Comparison of ENCODE assay signal across 1 cellular context in genomic region chr1:18481190-18481920, GRCh38.
TF ChIP-seq lines count a peak whose summit lies in the region.

No MANE protein-coding gene starts in this region.

TF ChIP-seq in HCT116, 20 proteins besides CTCF, POLR2A, EP300 and RAD21:
- TF ChIP-seq ZBTB33 (IDR thresholded peaks at IDR 0.05; ENCODE audit: extremely low read depth, insufficient replicate concordance, low read length) (no peak), JUND (IDR thresholded peaks at IDR 0.05) (no peak), SIN3A (IDR thresholded peaks at IDR 0.05; ENCODE audit: low read depth) (no peak), ELF1 (IDR thresholded peaks at IDR 0.05; ENCODE audit: borderline replicate concordance, low read depth) (no peak), TCF7L2 (IDR thresholded peaks at IDR 0.05; ENCODE audit: borderline replicate concordance, extremely low read depth, insufficient read depth, insufficient read length) (no peak), FOSL1 (IDR thresholded peaks at IDR 0.05; ENCODE audit: low read depth) (no peak), SRF (IDR thresholded peaks at IDR 0.05; ENCODE audit: low read depth) (no peak), ZNF274 (IDR thresholded peaks at IDR 0.05; ENCODE audit: low read depth, low read length) (no peak), YY1 (IDR thresholded peaks at IDR 0.05; ENCODE audit: extremely low read depth, insufficient replicate concordance, low read depth, low read length) (no peak), CBX3 (IDR thresholded peaks at IDR 0.05; ENCODE audit: low read depth) (no peak), POLR2AphosphoS5 (IDR thresholded peaks at IDR 0.05; ENCODE audit: low read depth, low read length) (no peak), EGR1 (IDR thresholded peaks at IDR 0.05; ENCODE audit: low read depth) (no peak), REST (IDR thresholded peaks at IDR 0.05; ENCODE audit: low read depth) (no peak), MAX (IDR thresholded peaks at IDR 0.05) (no peak), SP1 (IDR thresholded peaks at IDR 0.05; ENCODE audit: low read depth) (no peak), CEBPB (IDR thresholded peaks at IDR 0.05; ENCODE audit: low read depth) (no peak), ZFX (IDR thresholded peaks at IDR 0.05) (no peak)
- TF ChIP-seq, protein P1, sequence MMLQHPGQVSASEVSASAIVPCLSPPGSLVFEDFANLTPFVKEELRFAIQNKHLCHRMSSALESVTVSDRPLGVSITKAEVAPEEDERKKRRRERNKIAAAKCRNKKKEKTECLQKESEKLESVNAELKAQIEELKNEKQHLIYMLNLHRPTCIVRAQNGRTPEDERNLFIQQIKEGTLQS (IDR thresholded peaks at IDR 0.05) = no peak
